Comparison of ENCODE assay signal across 10 cellular contexts in genomic region chr16:50093607-50094570, GRCh38. TPM values are rescaled to one million over a fixed set of nuclear protein-coding genes. Genes with fewer than 3 reads are reported as not detected.
DNase-seq lines count a peak whose midpoint lies in the region; ATAC-seq, FAIRE-seq and TF ChIP-seq lines count a peak whose summit lies in the region.
"Had no signal": no experiment of that assay in that cellular context is flagged by ENCODE, and none has a peak within 500 bp of the region (broad histone marks: within the 10 kb centered on the region; RNA-seq: fewer than 3 reads in every experiment).

No MANE protein-coding gene starts in this region.

- peaks cover 62% of the 10 kb centered on the region for H3K36me3 Mint-ChIP-seq in activated T-helper 17 cell treated with anti-CD3 and anti-CD28 coated beads, Interleukin-2, amount 50 U/mL, for 72 hours (ENCODE audit: low read depth)

- H3K4me3 ChIP-seq in subcutaneous abdominal adipose tissue (ENCODE audit: low read depth in 1 of 5, low read length in 5 of 5) = no peak overlapping the region

- DNase-seq in SKM-1 (lab: John Stamatoyannopoulos, UW; ENCODE audit: unreplicated experiment) (peak; percentile 9), SKM-1 treated with dmso at 0.1 percent for 144 hours (lab: John Stamatoyannopoulos, UW; ENCODE audit: unreplicated experiment) (no peak), hypothalamus (lab: John Stamatoyannopoulos, UW) (peak in 29 of 51 donors; percentile 1 to 64 (median 19)), H54 (ENCODE audit: insufficient read length, low spot score) (no peak), HuH-7 (ENCODE audit: low spot score) (no peak), NCI-H1092 treated with DMSO at 0.1 percent for 48 hours (lab: John Stamatoyannopoulos, UW) (no peak)

- peaks cover 0 to 11% (median 3%) of the 10 kb centered on the region in 5 donors for H3K4me1 ChIP-seq in subcutaneous abdominal adipose tissue (ENCODE audit: control insufficient read depth in 5 of 5, insufficient read depth in 5 of 5, low read length in 5 of 5)

- no peaks in the 10 kb centered on the region for H3K27me3 ChIP-seq in subcutaneous abdominal adipose tissue (ENCODE audit: control insufficient read depth in 5 of 5, insufficient read depth in 4 of 5, low read length in 5 of 5)

- H3K27ac ChIP-seq in subcutaneous abdominal adipose tissue (ENCODE audit: low read depth, low read length) = peak overlapping the region; percentile 47

- peaks cover 5% of the 10 kb centered on the region for H3K4me1 Mint-ChIP-seq in activated T-helper 17 cell treated with anti-CD3 and anti-CD28 coated beads, Interleukin-2, amount 50 U/mL, for 72 hours
- H3K4me1 Mint-ChIP-seq: neural crest cell had no signal

- H3K27me3 Mint-ChIP-seq in activated T-helper 17 cell treated with anti-CD3 and anti-CD28 coated beads, Interleukin-2, amount 50 U/mL, for 72 hours = no peaks in the 10 kb centered on the region

- no peaks in the 10 kb centered on the region for H3K9me3 ChIP-seq in subcutaneous abdominal adipose tissue (ENCODE audit: control insufficient read depth in 5 of 5, low read length in 5 of 5)

- peak overlapping the region; percentile 48 for H3K4me3 Mint-ChIP-seq in activated T-helper 17 cell treated with anti-CD3 and anti-CD28 coated beads, Interleukin-2, amount 50 U/mL, for 72 hours
- H3K4me3 Mint-ChIP-seq: neural crest cell had no signal

- H3K36me3 ChIP-seq in subcutaneous abdominal adipose tissue (ENCODE audit: control insufficient read depth in 5 of 5, insufficient read depth in 5 of 5, low read length in 5 of 5) = peaks cover 6 to 32% (median 15%) of the 10 kb centered on the region in 5 donors

- no peak for TF ChIP-seq POLR2A in H54 (IDR thresholded peaks at IDR 0.05; ENCODE audit: low read depth, low read length)

- no peak for FAIRE-seq in H54 (lab: Jason Lieb, UNC)
- FAIRE-seq: colon had no signal

- no peak overlapping the region for H3K9ac ChIP-seq in subcutaneous abdominal adipose tissue (ENCODE audit: low read length in 5 of 5)

- ATAC-seq in activated T-helper 17 cell treated with anti-CD3 and anti-CD28 coated beads, Interleukin-2, amount 50 U/mL, for 72 hours (replicated peaks) = peak; percentile 82

- H3K27ac Mint-ChIP-seq in activated T-helper 17 cell treated with anti-CD3 and anti-CD28 coated beads, Interleukin-2, amount 50 U/mL, for 72 hours = peak overlapping the region; percentile 67

- H3K9me3 Mint-ChIP-seq in activated T-helper 17 cell treated with anti-CD3 and anti-CD28 coated beads, Interleukin-2, amount 50 U/mL, for 72 hours = no peaks in the 10 kb centered on the region
- H3K9me3 Mint-ChIP-seq: neural crest cell had no signal

RNA-seq across cellular contexts. Expression of gene HEATR3, which starts 28.1 kb away (rescaled TPM):
- total RNA-seq in activated T-helper 17 cell treated with anti-CD3 and anti-CD28 coated beads, Interleukin-2, amount 50 U/mL, for 72 hours = 10 to 100 TPM; 23.3 to 46.7 TPM

RNA-seq across cellular contexts. Expression of gene TENT4B, which starts 59.2 kb away (rescaled TPM):
- 10 to 100 TPM; 16.3 to 31.5 TPM for total RNA-seq in activated T-helper 17 cell treated with anti-CD3 and anti-CD28 coated beads, Interleukin-2, amount 50 U/mL, for 72 hours

Comparison
In these comparisons a context has a peak if more than half of its experiments do, and no peak if none do; other contexts are left out.
1. DNase-seq: peak in SKM-1 (single experiment) and hypothalamus (29 of 51); none in SKM-1 treated with dmso at 0.1 percent for 144 hours (single experiment), H54 (single experiment), HuH-7 (single experiment) and NCI-H1092 treated with DMSO at 0.1 percent for 48 hours (single experiment).